In the genomic region with DNA sequence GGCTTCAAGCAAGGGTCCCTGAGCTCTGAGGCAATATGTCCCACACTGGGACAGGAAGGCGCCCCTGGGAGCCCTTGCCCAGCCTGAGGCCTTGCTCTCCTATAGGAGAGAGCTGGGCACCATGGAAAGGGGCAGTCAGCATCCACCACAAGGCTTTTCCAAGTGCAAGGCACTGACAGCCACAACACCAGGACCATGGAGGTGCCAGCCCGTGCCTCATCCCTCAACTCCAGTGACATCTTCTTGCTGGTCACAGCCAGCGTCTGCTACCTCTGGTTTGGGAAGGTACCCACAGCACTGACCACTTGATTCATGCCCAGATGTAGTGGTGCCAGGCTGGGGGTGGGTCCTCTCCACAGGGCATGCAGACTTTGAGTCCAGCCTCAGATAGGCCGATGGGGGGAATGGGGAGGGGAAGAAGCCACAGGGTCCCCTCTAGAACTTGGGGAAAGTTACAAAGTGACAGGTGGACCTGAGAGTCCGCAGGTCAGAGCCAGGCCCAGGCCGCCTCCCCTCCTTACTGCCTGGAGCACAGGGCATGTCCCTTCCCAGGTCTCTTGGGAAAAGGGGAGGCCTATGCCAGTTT, we compare ENCODE assay signal across 1 cellular context.
TF ChIP-seq lines count a peak whose summit lies in the region.

No MANE protein-coding gene starts in this region.

TF ChIP-seq in WTC11, 78 proteins besides CTCF, POLR2A, EP300 and RAD21 (continued from another document):
- TF ChIP-seq ZNF425 (CRISPR knock-in tag; conservative IDR thresholded peaks at IDR 0.05) (no peak), ZBTB43 (CRISPR knock-in tag; IDR thresholded peaks at IDR 0.05) (no peak), MYBL2 (CRISPR knock-in tag; IDR thresholded peaks at IDR 0.05) (no peak), HMGA2 (CRISPR knock-in tag; IDR thresholded peaks at IDR 0.05) (no peak), ZNF232 (CRISPR knock-in tag; IDR thresholded peaks at IDR 0.05) (no peak), RELA (CRISPR knock-in tag; IDR thresholded peaks at IDR 0.05; ENCODE audit: borderline replicate concordance) (no peak), CBFB (CRISPR knock-in tag; IDR thresholded peaks at IDR 0.05; ENCODE audit: low read depth) (no peak), ZNF317 (CRISPR knock-in tag; IDR thresholded peaks at IDR 0.05; ENCODE audit: borderline replicate concordance, low read depth) (no peak), GTF2I (CRISPR knock-in tag; conservative IDR thresholded peaks at IDR 0.05) (no peak), ZNF416 (CRISPR knock-in tag; IDR thresholded peaks at IDR 0.05) (no peak), SOX15 (CRISPR knock-in tag; IDR thresholded peaks at IDR 0.05) (no peak), FOXP4 (CRISPR knock-in tag; IDR thresholded peaks at IDR 0.05) (no peak), TEAD4 (CRISPR knock-in tag; IDR thresholded peaks at IDR 0.05) (no peak), FOXJ3 (CRISPR knock-in tag; IDR thresholded peaks at IDR 0.05; ENCODE audit: borderline replicate concordance) (no peak), E2F1 (CRISPR knock-in tag; IDR thresholded peaks at IDR 0.05) (no peak)
- TF ChIP-seq, protein P1, sequence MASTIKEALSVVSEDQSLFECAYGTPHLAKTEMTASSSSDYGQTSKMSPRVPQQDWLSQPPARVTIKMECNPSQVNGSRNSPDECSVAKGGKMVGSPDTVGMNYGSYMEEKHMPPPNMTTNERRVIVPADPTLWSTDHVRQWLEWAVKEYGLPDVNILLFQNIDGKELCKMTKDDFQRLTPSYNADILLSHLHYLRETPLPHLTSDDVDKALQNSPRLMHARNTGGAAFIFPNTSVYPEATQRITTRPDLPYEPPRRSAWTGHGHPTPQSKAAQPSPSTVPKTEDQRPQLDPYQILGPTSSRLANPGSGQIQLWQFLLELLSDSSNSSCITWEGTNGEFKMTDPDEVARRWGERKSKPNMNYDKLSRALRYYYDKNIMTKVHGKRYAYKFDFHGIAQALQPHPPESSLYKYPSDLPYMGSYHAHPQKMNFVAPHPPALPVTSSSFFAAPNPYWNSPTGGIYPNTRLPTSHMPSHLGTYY (CRISPR knock-in tag; IDR thresholded peaks at IDR 0.05), result no peak
TF ChIP-seq in WTC11: peak in this region for 0.
